10 cellular contexts compared by ENCODE assay signal in genomic region chr11:84289381-84289906, GRCh38.
DNase-seq lines count a peak whose midpoint lies in the region; ATAC-seq, FAIRE-seq and TF ChIP-seq lines count a peak whose summit lies in the region.
"Had no signal": no experiment of that assay in that cellular context is flagged by ENCODE, and none has a peak within 500 bp of the region (broad histone marks: within the 10 kb centered on the region; RNA-seq: fewer than 3 reads in every experiment).

No MANE protein-coding gene starts in this region.

- H3K36me3 Mint-ChIP-seq in endodermal cell (ENCODE audit: low read depth) (no peaks in the 10 kb centered on the region), GM23338 (ENCODE audit: low read depth) (no peaks in the 10 kb centered on the region)

- H3K4me1 Mint-ChIP-seq in endodermal cell, result peaks cover 7% of the 10 kb centered on the region
- H3K4me1 Mint-ChIP-seq in GM23338, result no peaks in the 10 kb centered on the region; the same call in 2 of the 3 replicates

- H3K36me3 ChIP-seq in endodermal cell (ENCODE audit: control insufficient read depth, insufficient read depth, low read length), result no peaks in the 10 kb centered on the region
- no peaks in the 10 kb centered on the region for H3K36me3 ChIP-seq in GM23338 (ENCODE audit: insufficient read depth)

- TF ChIP-seq POLR2A in GM12891 (IDR thresholded peaks at IDR 0.05; ENCODE audit: low read depth, low read length), result no peak

- H3K27ac Mint-ChIP-seq in endodermal cell, result no peak overlapping the region
- H3K27ac Mint-ChIP-seq in GM23338, result no peak overlapping the region; the same call in 1 of the 2 replicates

- H3K27ac ChIP-seq in foreskin keratinocyte, result peak overlapping the region; percentile 59
- no peak overlapping the region for H3K27ac ChIP-seq in endodermal cell (ENCODE audit: low read depth, low read length)
- no peak overlapping the region for H3K27ac ChIP-seq in GM23338 (ENCODE audit: low read depth)

- H3K4me1 ChIP-seq in foreskin keratinocyte (peaks cover 22% of the 10 kb centered on the region), endodermal cell (ENCODE audit: control insufficient read depth, insufficient read depth, low read length) (no peaks in the 10 kb centered on the region), GM23338 (ENCODE audit: insufficient read depth) (no peaks in the 10 kb centered on the region)

- H3K9me3 Mint-ChIP-seq in endodermal cell, result no peaks in the 10 kb centered on the region
- H3K9me3 Mint-ChIP-seq in GM23338, result no peaks in the 10 kb centered on the region

- no peak overlapping the region for H3K4me3 ChIP-seq in endodermal cell (ENCODE audit: low read length)
- no peak overlapping the region for H3K4me3 ChIP-seq in GM23338

- H3K9me3 ChIP-seq in endodermal cell (ENCODE audit: control insufficient read depth, low read length), result no peaks in the 10 kb centered on the region

- no peak overlapping the region for H2AFZ ChIP-seq in GM23338

- H3K9ac ChIP-seq in endodermal cell (ENCODE audit: extremely low read depth, low read length, poor library complexity, severe bottlenecking), result no peak overlapping the region

- no peak overlapping the region for H3K4me2 ChIP-seq in GM23338

- no peaks in the 10 kb centered on the region for H3K27me3 ChIP-seq in foreskin keratinocyte
- no peaks in the 10 kb centered on the region for H3K27me3 ChIP-seq in endodermal cell (ENCODE audit: control insufficient read depth, insufficient read depth, low read length, poor library complexity, severe bottlenecking)
- H3K27me3 ChIP-seq in GM23338 (ENCODE audit: insufficient read depth), result no peaks in the 10 kb centered on the region

- TF ChIP-seq CTCF in foreskin keratinocyte (conservative IDR thresholded peaks at IDR 0.05), result no peak
- no peak for TF ChIP-seq CTCF in endodermal cell (conservative IDR thresholded peaks at IDR 0.05)
- TF ChIP-seq CTCF in GM23338 (conservative IDR thresholded peaks at IDR 0.05; ENCODE audit: low read depth in 2 of 2), result no peak

- peak; percentile 28 for FAIRE-seq in GM12891 (lab: Jason Lieb, UNC)

- peak; percentile 6 for DNase-seq in GM12891 (ENCODE audit: insufficient read length, low spot score)
- DNase-seq in foreskin keratinocyte, result peak; percentile 69 to 87
- no peak for DNase-seq in DMS153 (lab: John Stamatoyannopoulos, UW)
- no peak for DNase-seq in endodermal cell
- no peak for DNase-seq in stimulated activated CD4-positive, alpha-beta T cell treated with anti-CD3 and anti-CD28 coated beads, Interleukin-2, amount 100 ng/mL, for 48 hours
- no peak for DNase-seq in GM23338 (ENCODE audit: low spot score)
- DNase-seq: activated naive CD4-positive, alpha-beta T cell treated with anti-CD3 and anti-CD28 coated beads, Interleukin-2, amount 50 U/mL, for 16 hours; left cardiac atrium had no signal

- no peaks in the 10 kb centered on the region; the same call in 1 of the 2 replicates for H3K9me2 ChIP-seq in GM23338 (ENCODE audit: insufficient read depth)

- ATAC-seq in GM21528 (IDR thresholded peaks at IDR 0.05; ENCODE audit: low FRiP score, unreplicated experiment) (peak; percentile 99), HG03469 (IDR thresholded peaks at IDR 0.05; ENCODE audit: unreplicated experiment) (peak; percentile 98), foreskin keratinocyte (peak; percentile 99), GM23338 (no peak)

- H3K27me3 Mint-ChIP-seq in endodermal cell (ENCODE audit: insufficient read depth), result no peaks in the 10 kb centered on the region
- H3K27me3 Mint-ChIP-seq in GM23338 (ENCODE audit: insufficient read depth, low read depth, poor library complexity), result no peaks in the 10 kb centered on the region

- H4K20me1 ChIP-seq in GM23338 (replicated peaks; ENCODE audit: insufficient read depth), result no peaks in the 10 kb centered on the region

- H3F3A ChIP-seq in GM23338 (replicated peaks; ENCODE audit: low read depth), result no peaks in the 10 kb centered on the region

- H3K4me3 Mint-ChIP-seq in endodermal cell, result no peak overlapping the region
- no peak overlapping the region for H3K4me3 Mint-ChIP-seq in GM23338

- H3K79me2 ChIP-seq in GM23338 (replicated peaks; ENCODE audit: insufficient read depth), result no peaks in the 10 kb centered on the region

- WGBS in endodermal cell (ENCODE audit: insufficient coverage in 1 of 2, insufficient read length in 1 of 2), 2 experiments, result 82 to 90% methylated on average over 2 to 3 of the region's 3 CpGs

TF ChIP-seq in GM12891, 5 proteins besides CTCF, POLR2A, EP300 and RAD21:
- TF ChIP-seq SPI1 (IDR thresholded peaks at IDR 0.05; ENCODE audit: low read depth, low read length) (peak; percentile 81), PAX5 (IDR thresholded peaks at IDR 0.05; ENCODE audit: insufficient read depth, low read length, severe bottlenecking) (no peak)

TF ChIP-seq in GM23338, 12 proteins besides CTCF, POLR2A, EP300 and RAD21:
- TF ChIP-seq EZH2 (IDR thresholded peaks at IDR 0.05; ENCODE audit: low read depth, unreplicated experiment), result no peak
- no peak for TF ChIP-seq EZH2phosphoT487 (IDR thresholded peaks at IDR 0.05; ENCODE audit: unreplicated experiment)
- no peak for TF ChIP-seq ZNF114 (CRISPR knock-in tag; IDR thresholded peaks at IDR 0.05)
- no peak for TF ChIP-seq ETS1 (IDR thresholded peaks at IDR 0.05)
- TF ChIP-seq JUNB (IDR thresholded peaks at IDR 0.05; ENCODE audit: unreplicated experiment), result no peak

Comparison
In these comparisons a context has a peak if more than half of its experiments do, and no peak if none do; other contexts are left out.
1. DNase-seq: peak in GM12891 (single experiment) and foreskin keratinocyte (2 of 2); none in DMS153 (single experiment), endodermal cell (single experiment), stimulated activated CD4-positive, alpha-beta T cell treated with anti-CD3 and anti-CD28 coated beads, Interleukin-2, amount 100 ng/mL, for 48 hours (0 of 2) and GM23338 (single experiment).